In genomic region chr20:36030143-36030542, GRCh38 we compare ENCODE assay signal across 29 cellular contexts.
DNase-seq lines count a peak whose midpoint lies in the region; ATAC-seq and TF ChIP-seq lines count a peak whose summit lies in the region.
"Had no signal": no experiment of that assay in that cellular context is flagged by ENCODE, and none has a peak within 500 bp of the region (broad histone marks: within the 10 kb centered on the region; RNA-seq: fewer than 3 reads in every experiment).

No MANE protein-coding gene starts in this region.

- intact Hi-C loops in testis (cut with DNase I; ENCODE audit: low total_unique reads) = no loop called here

- no peaks in the 10 kb centered on the region for H3K27me3 ChIP-seq in adipocyte (replicated peaks; ENCODE audit: control insufficient read depth, insufficient read depth, low read length)
- no peaks in the 10 kb centered on the region for H3K27me3 ChIP-seq in testis
- H3K27me3 ChIP-seq: BLaER1 treated with 17β-estradiol and CSF1 and Interleukin-3, amounts not matched to agents 10 nM and 100 nM; spleen; upper lobe of left lung had no signal

- H3K4me1 ChIP-seq in adipocyte (ENCODE audit: control insufficient read depth, insufficient read depth, low read length) = no peaks in the 10 kb centered on the region
- peaks cover 10% of the 10 kb centered on the region for H3K4me1 ChIP-seq in testis
- H3K4me1 ChIP-seq: spleen had no signal

- 46 to 61% methylated on average over 7 of the region's 7 CpGs for WGBS in testis, 2 donors

- H3K9me3 ChIP-seq in adipocyte (ENCODE audit: control insufficient read depth, low read length) = peaks cover 3% of the 10 kb centered on the region
- no peaks in the 10 kb centered on the region for H3K9me3 ChIP-seq in testis
- H3K9me3 ChIP-seq: BLaER1 treated with 17β-estradiol and CSF1 and Interleukin-3, amounts not matched to agents 10 nM and 100 nM; spleen; upper lobe of left lung had no signal

- H3K4me3 ChIP-seq in adipocyte (ENCODE audit: low read length) = no peak overlapping the region
- no peak overlapping the region for H3K4me3 ChIP-seq in fibroblast of mammary gland (ENCODE audit: control insufficient read depth, low read depth, low read length)
- H3K4me3 ChIP-seq in testis = no peak overlapping the region
- H3K4me3 ChIP-seq: BLaER1 treated with 17β-estradiol and CSF1 and Interleukin-3, amounts not matched to agents 10 nM and 100 nM; spleen; upper lobe of left lung had no signal

- ATAC-seq in left lobe of liver = peak; percentile 23
- ATAC-seq in GM21515 (IDR thresholded peaks at IDR 0.05; ENCODE audit: unreplicated experiment) = no peak
- ATAC-seq: HCT116; naive thymus-derived CD4-positive, alpha-beta T cell had no signal

- no peak overlapping the region for H3K27ac ChIP-seq in testis
- H3K27ac ChIP-seq: BLaER1 treated with 17β-estradiol and CSF1 and Interleukin-3, amounts not matched to agents 10 nM and 100 nM; epithelial cell of prostate; spleen; upper lobe of left lung had no signal

- DNase-seq in adipocyte (ENCODE audit: low read depth) = peak; percentile 70
- DNase-seq in fibroblast of mammary gland (ENCODE audit: low read depth) = peak; percentile 17
- DNase-seq in left lobe of liver (ENCODE audit: low spot score) = no peak
- peak; percentile 72 for DNase-seq in testis
- DNase-seq in NCI-H146 treated with DMSO at 0.1 percent for 48 hours (lab: John Stamatoyannopoulos, UW; ENCODE audit: unreplicated experiment) = no peak
- DNase-seq in SK-N-DZ (ENCODE audit: low spot score) = no peak
- DNase-seq: activated CD4-positive, alpha-beta T cell treated with anti-CD3 and anti-CD28 coated beads for 4 hours; activated CD8-positive, alpha-beta memory T cell treated with anti-CD3 and anti-CD28 coated beads for 24 hours; activated effector memory CD4-positive, alpha-beta T cell treated with anti-CD3 and anti-CD28 coated beads, Interleukin-2, amount 50 U/mL, for 16 hours; activated naive CD8-positive, alpha-beta T cell treated with anti-CD3 and anti-CD28 coated beads, Interleukin-2, amount 10 ng/mL, durations not matched to agents 7 days and 5 days; cerebellar nuclear complex; DMS79 treated with DMSO at 0.1 percent for 48 hours; effector CD4-positive, alpha-beta T cell; GF-D8; KG1; naive thymus-derived CD4-positive, alpha-beta T cell; NCI-H1417 treated with DMSO at 0.1 percent for 48 hours; NCI-H2081 treated with DMSO at 0.1 percent for 48 hours; NCI-H345; NCI-H748 treated with DMSO at 0.1 percent for 48 hours; nucleus accumbens; RPMI8226; spleen; stimulated activated CD4-positive, alpha-beta T cell treated with anti-CD3 and anti-CD28 coated beads, Interleukin-2, amount 100 ng/mL, for 48 hours; upper lobe of left lung had no signal

- H3K9ac ChIP-seq in adipocyte (ENCODE audit: low read length) = no peak overlapping the region
- H3K9ac ChIP-seq: BLaER1 treated with 17β-estradiol and CSF1 and Interleukin-3, amounts not matched to agents 10 nM and 100 nM had no signal

- TF ChIP-seq CTCF in fibroblast of mammary gland (conservative IDR thresholded peaks at IDR 0.05; ENCODE audit: control insufficient read depth, insufficient read depth, low read depth, low read length) (no peak), testis (IDR thresholded peaks at IDR 0.05) (no peak)

- no peak for TF ChIP-seq POLR2A in testis (IDR thresholded peaks at IDR 0.05)

- H3K36me3 ChIP-seq in adipocyte (ENCODE audit: control insufficient read depth, insufficient read depth, low read length, severe bottlenecking) (no peaks in the 10 kb centered on the region), testis (ENCODE audit: low read depth, missing control alignments) (no peaks in the 10 kb centered on the region)
- H3K36me3 ChIP-seq: BLaER1 treated with 17β-estradiol and CSF1 and Interleukin-3, amounts not matched to agents 10 nM and 100 nM; spleen; upper lobe of left lung had no signal

Comparison
In these comparisons a context has a peak if more than half of its experiments do, and no peak if none do; other contexts are left out.
1. DNase-seq: peak in adipocyte (single experiment), fibroblast of mammary gland (single experiment) and testis (single experiment); none in left lobe of liver (single experiment), NCI-H146 treated with DMSO at 0.1 percent for 48 hours (single experiment) and SK-N-DZ (single experiment).